In genomic region chr5:37248970-37249819, GRCh38 we compare ENCODE assay signal across 8 cellular contexts. TPM values are rescaled to one million over a fixed set of nuclear protein-coding genes. Genes with fewer than 3 reads are reported as not detected.
DNase-seq lines count a peak whose midpoint lies in the region; ATAC-seq and TF ChIP-seq lines count a peak whose summit lies in the region.

TSS of gene CPLANE1 (minus strand) at chr5:37249376. CDS start at chr5:37247698, 1,678 bp downstream.

- H3K9me3 ChIP-seq in HUES48 (ENCODE audit: control insufficient read depth, insufficient read depth, low read length) = no peaks in the 10 kb centered on the region

- H3K4me1 ChIP-seq in HUES48 (ENCODE audit: control insufficient read depth, insufficient read depth, low read length) = peaks cover 8% of the 10 kb centered on the region; the same call in 1 of the 2 replicates

- peak within 1 kb of the TSS; percentile 66 for H3K9ac ChIP-seq in HUES48 (ENCODE audit: low read depth, low read length)

- H3K36me3 ChIP-seq in HUES48 (ENCODE audit: control insufficient read depth, insufficient read depth, low read length) = no peaks in the 10 kb centered on the region

- H3K27me3 Mint-ChIP-seq in activated T-helper 17 cell treated with anti-CD3 and anti-CD28 coated beads, Interleukin-2, amount 50 U/mL, for 72 hours = no peaks in the 10 kb centered on the region
- H3K27me3 Mint-ChIP-seq in natural killer cell (ENCODE audit: low read depth in 2 of 2) = no peaks in the 10 kb centered on the region
- H3K27me3 Mint-ChIP-seq in stimulated activated naive CD8-positive, alpha-beta T cell treated with anti-CD3 and anti-CD28 coated beads, Interleukin-15, Interleukin-2, amounts not matched to agents 100 ng/mL and 50 ng/mL, for 24 hours = no peaks in the 10 kb centered on the region

- peaks cover 10% of the 10 kb centered on the region for H3K4me1 Mint-ChIP-seq in activated T-helper 17 cell treated with anti-CD3 and anti-CD28 coated beads, Interleukin-2, amount 50 U/mL, for 72 hours
- H3K4me1 Mint-ChIP-seq in natural killer cell = peaks cover 5 to 15% of the 10 kb centered on the region in 2 donors
- H3K4me1 Mint-ChIP-seq in stimulated activated naive CD8-positive, alpha-beta T cell treated with anti-CD3 and anti-CD28 coated beads, Interleukin-15, Interleukin-2, amounts not matched to agents 100 ng/mL and 50 ng/mL, for 24 hours (ENCODE audit: low read depth) = peaks cover 15% of the 10 kb centered on the region

- H3K9me3 Mint-ChIP-seq in activated T-helper 17 cell treated with anti-CD3 and anti-CD28 coated beads, Interleukin-2, amount 50 U/mL, for 72 hours = no peaks in the 10 kb centered on the region
- no peaks in the 10 kb centered on the region for H3K9me3 Mint-ChIP-seq in natural killer cell
- no peaks in the 10 kb centered on the region for H3K9me3 Mint-ChIP-seq in stimulated activated naive CD8-positive, alpha-beta T cell treated with anti-CD3 and anti-CD28 coated beads, Interleukin-15, Interleukin-2, amounts not matched to agents 100 ng/mL and 50 ng/mL, for 24 hours

- H3K36me3 Mint-ChIP-seq in activated T-helper 17 cell treated with anti-CD3 and anti-CD28 coated beads, Interleukin-2, amount 50 U/mL, for 72 hours (ENCODE audit: low read depth) = no peaks in the 10 kb centered on the region
- no peaks in the 10 kb centered on the region for H3K36me3 Mint-ChIP-seq in natural killer cell
- no peaks in the 10 kb centered on the region for H3K36me3 Mint-ChIP-seq in stimulated activated naive CD8-positive, alpha-beta T cell treated with anti-CD3 and anti-CD28 coated beads, Interleukin-15, Interleukin-2, amounts not matched to agents 100 ng/mL and 50 ng/mL, for 24 hours (ENCODE audit: low read depth)

- intact Hi-C loops in natural killer cell (cut with micrococcal nuclease) = no loop called here

- H3K4me3 ChIP-seq in HUES48 (ENCODE audit: low read depth, low read length) (peak within 1 kb of the TSS; percentile 81), fibroblast of mammary gland (ENCODE audit: control insufficient read depth, low read depth, low read length) (peak within 1 kb of the TSS; percentile 80)

- DNase-seq in DMS114 treated with DMSO at 0.1 percent for 48 hours (lab: John Stamatoyannopoulos, UW; ENCODE audit: unreplicated experiment) (peak; percentile 52), fibroblast of mammary gland (ENCODE audit: low read depth) (peak; percentile 67), natural killer cell (peak; percentile 59)

- TF ChIP-seq CTCF in fibroblast of mammary gland (conservative IDR thresholded peaks at IDR 0.05; ENCODE audit: control insufficient read depth, insufficient read depth, low read depth, low read length) (no peak), natural killer cell (IDR thresholded peaks at IDR 0.05) (no peak)

- peak within 1 kb of the TSS; percentile 86 for H3K4me3 Mint-ChIP-seq in activated T-helper 17 cell treated with anti-CD3 and anti-CD28 coated beads, Interleukin-2, amount 50 U/mL, for 72 hours
- H3K4me3 Mint-ChIP-seq in natural killer cell = peak within 1 kb of the TSS; percentile 93
- peak within 1 kb of the TSS; percentile 78 for H3K4me3 Mint-ChIP-seq in stimulated activated naive CD8-positive, alpha-beta T cell treated with anti-CD3 and anti-CD28 coated beads, Interleukin-15, Interleukin-2, amounts not matched to agents 100 ng/mL and 50 ng/mL, for 24 hours

- peak within 1 kb of the TSS; percentile 87 for H3K27ac ChIP-seq in HUES48 (ENCODE audit: low read depth, low read length)

- ATAC-seq in GM21423 (IDR thresholded peaks at IDR 0.05; ENCODE audit: unreplicated experiment) (peak; percentile 81), natural killer cell (peak; percentile 88 to 91 (median 89))
- ATAC-seq in activated T-helper 17 cell treated with anti-CD3 and anti-CD28 coated beads, Interleukin-2, amount 50 U/mL, for 72 hours (replicated peaks) = peak; percentile 89

- peak within 1 kb of the TSS; percentile 92 for H3K27ac Mint-ChIP-seq in activated T-helper 17 cell treated with anti-CD3 and anti-CD28 coated beads, Interleukin-2, amount 50 U/mL, for 72 hours
- peak within 1 kb of the TSS; percentile 80 to 91 for H3K27ac Mint-ChIP-seq in natural killer cell
- peak within 1 kb of the TSS; percentile 83 for H3K27ac Mint-ChIP-seq in stimulated activated naive CD8-positive, alpha-beta T cell treated with anti-CD3 and anti-CD28 coated beads, Interleukin-15, Interleukin-2, amounts not matched to agents 100 ng/mL and 50 ng/mL, for 24 hours

- H3K27me3 ChIP-seq in HUES48 (ENCODE audit: control insufficient read depth, insufficient read depth, low read length) = no peaks in the 10 kb centered on the region

TF ChIP-seq in PFSK-1, 5 proteins besides CTCF, POLR2A, EP300 and RAD21:
- no peak for TF ChIP-seq REST (IDR thresholded peaks at IDR 0.05; ENCODE audit: insufficient read depth in 1 of 2, low read depth in 2 of 2, low read length in 2 of 2)
- peak; percentile 87 for TF ChIP-seq FOXP2 (optimal IDR thresholded peaks at IDR 0.05; ENCODE audit: borderline replicate concordance, extremely low read depth, extremely low read length, insufficient read depth)
- peak; percentile 53 for TF ChIP-seq POLR2AphosphoS5 (IDR thresholded peaks at IDR 0.05; ENCODE audit: low read depth, low read length)

RNA-seq across cellular contexts. Expression of gene CPLANE1, which starts in this region (rescaled TPM):
- polyA plus RNA-seq in PFSK-1 (2012; ENCODE audit: insufficient read length, low read depth) = 5.3 TPM
- total RNA-seq in activated T-helper 17 cell treated with anti-CD3 and anti-CD28 coated beads, Interleukin-2, amount 50 U/mL, for 72 hours = 1 to 10 TPM; 5.8 to 9.0 TPM
- 10 to 100 TPM; 19.3 to 24.7 (median 19.4) TPM for total RNA-seq in natural killer cell

Comparison
In these comparisons a context has a peak if more than half of its experiments do, and no peak if none do; other contexts are left out.
1. Peak in every context shown above with its lines: DNase-seq, ATAC-seq, H3K4me3 ChIP-seq and H3K27ac ChIP-seq.